3 cellular contexts compared by ENCODE assay signal in the genomic region with DNA sequence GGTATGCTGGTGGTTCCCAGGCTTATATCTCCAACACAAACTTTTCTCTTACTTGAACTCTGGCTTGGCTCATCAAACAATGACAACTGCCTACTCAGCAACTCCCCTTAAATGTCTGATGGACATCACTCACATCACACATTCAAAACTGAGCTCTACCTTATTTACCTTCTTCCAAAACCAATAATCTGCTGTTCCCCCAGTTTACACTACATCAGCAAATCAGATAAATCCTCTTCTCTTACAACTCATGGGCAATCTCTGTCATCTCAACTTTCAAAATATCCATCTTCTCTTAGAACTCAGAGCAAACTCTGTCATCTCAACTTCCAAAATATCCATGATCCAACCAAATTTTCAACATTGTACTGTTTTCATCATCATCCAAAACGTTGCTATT.
TF ChIP-seq lines count a peak whose summit lies in the region.

No MANE protein-coding gene starts in this region.

TF ChIP-seq in HepG2, 621 proteins besides CTCF, POLR2A, EP300 and RAD21 (continued from another document):
- TF ChIP-seq MAFK (conservative IDR thresholded peaks at IDR 0.05 in 1 of 2, IDR thresholded peaks at IDR 0.05 in 1 of 2; ENCODE audit: low read length in 2 of 2), result peak; percentile 54 to 59
- TF ChIP-seq ETV6 (CRISPR knock-in tag; conservative IDR thresholded peaks at IDR 0.05), result no peak
- TF ChIP-seq, protein P1, sequence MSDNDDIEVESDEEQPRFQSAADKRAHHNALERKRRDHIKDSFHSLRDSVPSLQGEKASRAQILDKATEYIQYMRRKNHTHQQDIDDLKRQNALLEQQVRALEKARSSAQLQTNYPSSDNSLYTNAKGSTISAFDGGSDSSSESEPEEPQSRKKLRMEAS (IDR thresholded peaks at IDR 0.05), result no peak
- TF ChIP-seq POGZ (CRISPR knock-in tag; IDR thresholded peaks at IDR 0.05), result no peak

TF ChIP-seq in A549, 52 proteins besides CTCF, POLR2A, EP300 and RAD21 (continued from another document):
- TF ChIP-seq, protein P2, sequence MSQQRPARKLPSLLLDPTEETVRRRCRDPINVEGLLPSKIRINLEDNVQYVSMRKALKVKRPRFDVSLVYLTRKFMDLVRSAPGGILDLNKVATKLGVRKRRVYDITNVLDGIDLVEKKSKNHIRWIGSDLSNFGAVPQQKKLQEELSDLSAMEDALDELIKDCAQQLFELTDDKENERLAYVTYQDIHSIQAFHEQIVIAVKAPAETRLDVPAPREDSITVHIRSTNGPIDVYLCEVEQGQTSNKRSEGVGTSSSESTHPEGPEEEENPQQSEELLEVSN (IDR thresholded peaks at IDR 0.05; ENCODE audit: borderline replicate concordance, low read depth), result no peak
- TF ChIP-seq MAFK (IDR thresholded peaks at IDR 0.05; ENCODE audit: partially characterized antibody) (peak; percentile 16), GATA3 (IDR thresholded peaks at IDR 0.05; ENCODE audit: borderline replicate concordance) (no peak)
TF ChIP-seq in A549: peak in this region for 1.

TF ChIP-seq in GM23338, 12 proteins besides CTCF, POLR2A, EP300 and RAD21:
- TF ChIP-seq, protein P3, sequence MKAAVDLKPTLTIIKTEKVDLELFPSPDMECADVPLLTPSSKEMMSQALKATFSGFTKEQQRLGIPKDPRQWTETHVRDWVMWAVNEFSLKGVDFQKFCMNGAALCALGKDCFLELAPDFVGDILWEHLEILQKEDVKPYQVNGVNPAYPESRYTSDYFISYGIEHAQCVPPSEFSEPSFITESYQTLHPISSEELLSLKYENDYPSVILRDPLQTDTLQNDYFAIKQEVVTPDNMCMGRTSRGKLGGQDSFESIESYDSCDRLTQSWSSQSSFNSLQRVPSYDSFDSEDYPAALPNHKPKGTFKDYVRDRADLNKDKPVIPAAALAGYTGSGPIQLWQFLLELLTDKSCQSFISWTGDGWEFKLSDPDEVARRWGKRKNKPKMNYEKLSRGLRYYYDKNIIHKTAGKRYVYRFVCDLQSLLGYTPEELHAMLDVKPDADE (IDR thresholded peaks at IDR 0.05), result no peak
- no peak for TF ChIP-seq STAT1 (IDR thresholded peaks at IDR 0.05; ENCODE audit: unreplicated experiment)
- no peak for TF ChIP-seq ZNF114 (CRISPR knock-in tag; IDR thresholded peaks at IDR 0.05)
- no peak for TF ChIP-seq POLR2AphosphoS5 (IDR thresholded peaks at IDR 0.05; ENCODE audit: low read depth)
- TF ChIP-seq CREB1 (CRISPR knock-in tag; IDR thresholded peaks at IDR 0.05; ENCODE audit: low read depth), result no peak
- no peak for TF ChIP-seq ZNF331 (CRISPR knock-in tag; IDR thresholded peaks at IDR 0.05; ENCODE audit: low read depth)
- TF ChIP-seq, protein P4, sequence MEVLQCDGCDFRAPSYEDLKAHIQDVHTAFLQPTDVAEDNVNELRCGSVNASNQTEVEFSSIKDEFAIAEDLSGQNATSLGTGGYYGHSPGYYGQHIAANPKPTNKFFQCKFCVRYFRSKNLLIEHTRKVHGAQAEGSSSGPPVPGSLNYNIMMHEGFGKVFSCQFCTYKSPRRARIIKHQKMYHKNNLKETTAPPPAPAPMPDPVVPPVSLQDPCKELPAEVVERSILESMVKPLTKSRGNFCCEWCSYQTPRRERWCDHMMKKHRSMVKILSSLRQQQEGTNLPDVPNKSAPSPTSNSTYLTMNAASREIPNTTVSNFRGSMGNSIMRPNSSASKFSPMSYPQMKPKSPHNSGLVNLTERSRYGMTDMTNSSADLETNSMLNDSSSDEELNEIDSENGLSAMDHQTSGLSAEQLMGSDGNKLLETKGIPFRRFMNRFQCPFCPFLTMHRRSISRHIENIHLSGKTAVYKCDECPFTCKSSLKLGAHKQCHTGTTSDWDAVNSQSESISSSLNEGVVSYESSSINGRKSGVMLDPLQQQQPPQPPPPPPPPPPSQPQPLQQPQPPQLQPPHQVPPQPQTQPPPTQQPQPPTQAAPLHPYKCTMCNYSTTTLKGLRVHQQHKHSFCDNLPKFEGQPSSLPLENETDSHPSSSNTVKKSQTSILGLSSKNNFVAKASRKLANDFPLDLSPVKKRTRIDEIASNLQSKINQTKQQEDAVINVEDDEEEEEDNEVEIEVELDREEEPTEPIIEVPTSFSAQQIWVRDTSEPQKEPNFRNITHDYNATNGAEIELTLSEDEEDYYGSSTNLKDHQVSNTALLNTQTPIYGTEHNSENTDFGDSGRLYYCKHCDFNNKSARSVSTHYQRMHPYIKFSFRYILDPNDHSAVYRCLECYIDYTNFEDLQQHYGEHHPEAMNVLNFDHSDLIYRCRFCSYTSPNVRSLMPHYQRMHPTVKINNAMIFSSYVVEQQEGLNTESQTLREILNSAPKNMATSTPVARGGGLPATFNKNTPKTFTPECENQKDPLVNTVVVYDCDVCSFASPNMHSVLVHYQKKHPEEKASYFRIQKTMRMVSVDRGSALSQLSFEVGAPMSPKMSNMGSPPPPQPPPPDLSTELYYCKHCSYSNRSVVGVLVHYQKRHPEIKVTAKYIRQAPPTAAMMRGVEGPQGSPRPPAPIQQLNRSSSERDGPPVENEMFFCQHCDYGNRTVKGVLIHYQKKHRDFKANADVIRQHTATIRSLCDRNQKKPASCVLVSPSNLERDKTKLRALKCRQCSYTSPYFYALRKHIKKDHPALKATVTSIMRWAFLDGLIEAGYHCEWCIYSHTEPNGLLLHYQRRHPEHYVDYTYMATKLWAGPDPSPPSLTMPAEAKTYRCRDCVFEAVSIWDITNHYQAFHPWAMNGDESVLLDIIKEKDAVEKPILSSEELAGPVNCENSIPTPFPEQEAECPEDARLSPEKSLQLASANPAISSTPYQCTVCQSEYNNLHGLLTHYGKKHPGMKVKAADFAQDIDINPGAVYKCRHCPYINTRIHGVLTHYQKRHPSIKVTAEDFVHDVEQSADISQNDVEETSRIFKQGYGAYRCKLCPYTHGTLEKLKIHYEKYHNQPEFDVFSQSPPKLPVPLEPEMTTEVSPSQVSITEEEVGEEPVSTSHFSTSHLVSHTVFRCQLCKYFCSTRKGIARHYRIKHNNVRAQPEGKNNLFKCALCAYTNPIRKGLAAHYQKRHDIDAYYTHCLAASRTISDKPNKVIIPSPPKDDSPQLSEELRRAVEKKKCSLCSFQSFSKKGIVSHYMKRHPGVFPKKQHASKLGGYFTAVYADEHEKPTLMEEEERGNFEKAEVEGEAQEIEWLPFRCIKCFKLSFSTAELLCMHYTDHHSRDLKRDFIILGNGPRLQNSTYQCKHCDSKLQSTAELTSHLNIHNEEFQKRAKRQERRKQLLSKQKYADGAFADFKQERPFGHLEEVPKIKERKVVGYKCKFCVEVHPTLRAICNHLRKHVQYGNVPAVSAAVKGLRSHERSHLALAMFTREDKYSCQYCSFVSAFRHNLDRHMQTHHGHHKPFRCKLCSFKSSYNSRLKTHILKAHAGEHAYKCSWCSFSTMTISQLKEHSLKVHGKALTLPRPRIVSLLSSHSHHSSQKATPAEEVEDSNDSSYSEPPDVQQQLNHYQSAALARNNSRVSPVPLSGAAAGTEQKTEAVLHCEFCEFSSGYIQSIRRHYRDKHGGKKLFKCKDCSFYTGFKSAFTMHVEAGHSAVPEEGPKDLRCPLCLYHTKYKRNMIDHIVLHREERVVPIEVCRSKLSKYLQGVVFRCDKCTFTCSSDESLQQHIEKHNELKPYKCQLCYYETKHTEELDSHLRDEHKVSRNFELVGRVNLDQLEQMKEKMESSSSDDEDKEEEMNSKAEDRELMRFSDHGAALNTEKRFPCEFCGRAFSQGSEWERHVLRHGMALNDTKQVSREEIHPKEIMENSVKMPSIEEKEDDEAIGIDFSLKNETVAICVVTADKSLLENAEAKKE (CRISPR knock-in tag; IDR thresholded peaks at IDR 0.05), result no peak
- TF ChIP-seq, protein P5, sequence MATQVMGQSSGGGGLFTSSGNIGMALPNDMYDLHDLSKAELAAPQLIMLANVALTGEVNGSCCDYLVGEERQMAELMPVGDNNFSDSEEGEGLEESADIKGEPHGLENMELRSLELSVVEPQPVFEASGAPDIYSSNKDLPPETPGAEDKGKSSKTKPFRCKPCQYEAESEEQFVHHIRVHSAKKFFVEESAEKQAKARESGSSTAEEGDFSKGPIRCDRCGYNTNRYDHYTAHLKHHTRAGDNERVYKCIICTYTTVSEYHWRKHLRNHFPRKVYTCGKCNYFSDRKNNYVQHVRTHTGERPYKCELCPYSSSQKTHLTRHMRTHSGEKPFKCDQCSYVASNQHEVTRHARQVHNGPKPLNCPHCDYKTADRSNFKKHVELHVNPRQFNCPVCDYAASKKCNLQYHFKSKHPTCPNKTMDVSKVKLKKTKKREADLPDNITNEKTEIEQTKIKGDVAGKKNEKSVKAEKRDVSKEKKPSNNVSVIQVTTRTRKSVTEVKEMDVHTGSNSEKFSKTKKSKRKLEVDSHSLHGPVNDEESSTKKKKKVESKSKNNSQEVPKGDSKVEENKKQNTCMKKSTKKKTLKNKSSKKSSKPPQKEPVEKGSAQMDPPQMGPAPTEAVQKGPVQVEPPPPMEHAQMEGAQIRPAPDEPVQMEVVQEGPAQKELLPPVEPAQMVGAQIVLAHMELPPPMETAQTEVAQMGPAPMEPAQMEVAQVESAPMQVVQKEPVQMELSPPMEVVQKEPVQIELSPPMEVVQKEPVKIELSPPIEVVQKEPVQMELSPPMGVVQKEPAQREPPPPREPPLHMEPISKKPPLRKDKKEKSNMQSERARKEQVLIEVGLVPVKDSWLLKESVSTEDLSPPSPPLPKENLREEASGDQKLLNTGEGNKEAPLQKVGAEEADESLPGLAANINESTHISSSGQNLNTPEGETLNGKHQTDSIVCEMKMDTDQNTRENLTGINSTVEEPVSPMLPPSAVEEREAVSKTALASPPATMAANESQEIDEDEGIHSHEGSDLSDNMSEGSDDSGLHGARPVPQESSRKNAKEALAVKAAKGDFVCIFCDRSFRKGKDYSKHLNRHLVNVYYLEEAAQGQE (IDR thresholded peaks at IDR 0.05; ENCODE audit: unreplicated experiment), result no peak
- TF ChIP-seq EZH2phosphoT487 (IDR thresholded peaks at IDR 0.05; ENCODE audit: unreplicated experiment), result no peak
- TF ChIP-seq NANOG (IDR thresholded peaks at IDR 0.05; ENCODE audit: borderline replicate concordance), result no peak
